ENCODE assay signal across 25 cellular contexts in genomic region chr3:65583203-65583602, GRCh38.
"Had no signal": no experiment of that assay in that cellular context is flagged by ENCODE, and none has a peak within 500 bp of the region (broad histone marks: within the 10 kb centered on the region; RNA-seq: fewer than 3 reads in every experiment).

No MANE protein-coding gene starts in this region.

- H3K9me3 ChIP-seq: adrenal gland, ascending aorta, breast epithelium, mucosa of descending colon, sigmoid colon, upper lobe of left lung had no signal

- H3K4me3 Mint-ChIP-seq: activated B cell treated with CpG ODN at 0.5 μM for 24 hours; activated CD4-positive, alpha-beta T cell treated with anti-CD3 and anti-CD28 coated beads for 36 hours; activated T-cell treated with anti-CD3 and anti-CD28 coated beads, Interleukin-2, amount 50 U/mL, for 24 hours; activated T-helper 17 cell treated with anti-CD3 and anti-CD28 coated beads, Interleukin-2, amount 50 U/mL, for 72 hours; immature natural killer cell; memory B cell; neural crest cell had no signal

- H3K4me1 Mint-ChIP-seq: activated B cell treated with CpG ODN at 0.5 μM for 24 hours; activated CD4-positive, alpha-beta T cell treated with anti-CD3 and anti-CD28 coated beads for 36 hours; activated T-helper 17 cell treated with anti-CD3 and anti-CD28 coated beads, Interleukin-2, amount 50 U/mL, for 72 hours; immature natural killer cell; memory B cell had no signal

- DNase-seq: activated B cell treated with CpG ODN at 0.5 μM for 24 hours; activated CD4-positive, alpha-beta T cell treated with anti-CD3 and anti-CD28 coated beads for 36 hours; activated CD4-positive, alpha-beta T cell treated with anti-CD3 and anti-CD28 coated beads, Interleukin-2, amount 50 U/mL, for 4 hours; activated CD8-positive, alpha-beta memory T cell treated with anti-CD3 and anti-CD28 coated beads for 24 hours; activated CD8-positive, alpha-beta memory T cell treated with anti-CD3 and anti-CD28 coated beads, Interleukin-2, amount 50 U/mL, for 4 hours; activated T-cell treated with anti-CD3 and anti-CD28 coated beads, Interleukin-2, amount 50 U/mL, for 24 hours; adrenal gland; foreskin keratinocyte; immature natural killer cell; mucosa of descending colon; occipital lobe; retina; sigmoid colon; stimulated activated CD4-positive, alpha-beta T cell treated with anti-CD3 and anti-CD28 coated beads, Interleukin-4, amount 100 ng/mL, for 1 hour; stimulated activated naive CD8-positive, alpha-beta T cell treated with anti-CD3 and anti-CD28 coated beads, Interleukin-15, Interleukin-2, amounts not matched to agents 100 U/mL and 50 U/mL, for 24 hours; T-helper 9 cell; upper lobe of left lung had no signal

- H3K36me3 ChIP-seq: adrenal gland, ascending aorta, breast epithelium, sigmoid colon, upper lobe of left lung had no signal

- H3K4me3 ChIP-seq: adrenal gland, ascending aorta, breast epithelium, hepatocyte, mucosa of descending colon, sigmoid colon, upper lobe of left lung had no signal

- H3K36me3 Mint-ChIP-seq: activated naive CD4-positive, alpha-beta T cell treated with anti-CD3 and anti-CD28 coated beads, Interleukin-2, amount 50 U/mL, for 72 hours; immature natural killer cell; memory B cell had no signal

- H3K9me3 Mint-ChIP-seq: activated B cell treated with CpG ODN at 0.5 μM for 24 hours; activated T-helper 17 cell treated with anti-CD3 and anti-CD28 coated beads, Interleukin-2, amount 50 U/mL, for 72 hours; neural crest cell had no signal

- H3K27me3 Mint-ChIP-seq: activated B cell treated with CpG ODN at 0.5 μM for 24 hours; activated CD4-positive, alpha-beta T cell treated with anti-CD3 and anti-CD28 coated beads for 36 hours; activated T-cell treated with anti-CD3 and anti-CD28 coated beads, Interleukin-2, amount 50 U/mL, for 24 hours; activated T-helper 17 cell treated with anti-CD3 and anti-CD28 coated beads, Interleukin-2, amount 50 U/mL, for 72 hours; memory B cell had no signal

- H3K27ac Mint-ChIP-seq: activated B cell treated with CpG ODN at 0.5 μM for 24 hours; activated CD4-positive, alpha-beta T cell treated with anti-CD3 and anti-CD28 coated beads for 36 hours; activated naive CD4-positive, alpha-beta T cell treated with anti-CD3 and anti-CD28 coated beads, Interleukin-2, amount 50 U/mL, for 72 hours; activated T-cell treated with anti-CD3 and anti-CD28 coated beads, Interleukin-2, amount 50 U/mL, for 24 hours; activated T-helper 17 cell treated with anti-CD3 and anti-CD28 coated beads, Interleukin-2, amount 50 U/mL, for 72 hours; immature natural killer cell; memory B cell had no signal

- ATAC-seq: activated CD4-positive, alpha-beta T cell treated with anti-CD3 and anti-CD28 coated beads for 36 hours; activated naive CD4-positive, alpha-beta T cell treated with anti-CD3 and anti-CD28 coated beads, Interleukin-2, amount 50 U/mL, for 72 hours; activated T-helper 17 cell treated with anti-CD3 and anti-CD28 coated beads, Interleukin-2, amount 50 U/mL, for 72 hours; foreskin keratinocyte; mucosa of descending colon; stimulated activated naive CD8-positive, alpha-beta T cell treated with anti-CD3 and anti-CD28 coated beads, Interleukin-15, Interleukin-2, amounts not matched to agents 100 U/mL and 50 U/mL, for 24 hours had no signal

- H2AFZ ChIP-seq: hepatocyte had no signal

- H3K4me1 ChIP-seq: adrenal gland, breast epithelium, foreskin keratinocyte, sigmoid colon, upper lobe of left lung had no signal

- H3K27ac ChIP-seq: adrenal gland, ascending aorta, breast epithelium, epithelial cell of prostate, foreskin keratinocyte, hepatocyte, sigmoid colon, upper lobe of left lung had no signal

- H3K27me3 ChIP-seq: adrenal gland, ascending aorta, breast epithelium, foreskin keratinocyte, hepatocyte, sigmoid colon, upper lobe of left lung had no signal

- H3K4me2 ChIP-seq: hepatocyte had no signal
